ENCODE assay signal across 8 cellular contexts in genomic region chr5:65480306-65480865, GRCh38. TPM values are rescaled to one million over a fixed set of nuclear protein-coding genes. Genes with fewer than 3 reads are reported as not detected.
DNase-seq lines count a peak whose midpoint lies in the region; TF ChIP-seq lines count a peak whose summit lies in the region.

No MANE protein-coding gene starts in this region.

- H3K4me1 ChIP-seq in cardiac muscle cell (ENCODE audit: low read depth), result peaks cover 15% of the 10 kb centered on the region
- peaks cover 4% of the 10 kb centered on the region for H3K4me1 ChIP-seq in parathyroid adenoma

- no peaks in the 10 kb centered on the region for H3K9me3 ChIP-seq in cardiac muscle cell (ENCODE audit: low read depth)
- no peaks in the 10 kb centered on the region for H3K9me3 ChIP-seq in parathyroid adenoma (ENCODE audit: control insufficient read depth, low read length)

- H3K36me3 ChIP-seq in cardiac muscle cell (no peaks in the 10 kb centered on the region), parathyroid adenoma (ENCODE audit: control insufficient read depth, insufficient read depth, low read length) (no peaks in the 10 kb centered on the region)

- no peaks in the 10 kb centered on the region for H3K79me2 ChIP-seq in parathyroid adenoma

- peak overlapping the region; percentile 19 for H2AFZ ChIP-seq in parathyroid adenoma

- no peak overlapping the region for H3K27ac Mint-ChIP-seq in activated naive CD8-positive, alpha-beta T cell treated with anti-CD3 and anti-CD28 coated beads for 36 hours

- H3K4me2 ChIP-seq in parathyroid adenoma (ENCODE audit: low read length), result peak overlapping the region; percentile 80

- H3K4me3 ChIP-seq in cardiac muscle cell (peak overlapping the region; percentile 48), parathyroid adenoma (ENCODE audit: low read depth, low read length) (peak overlapping the region; percentile 76)

- no peak overlapping the region for H3K4me3 Mint-ChIP-seq in activated naive CD8-positive, alpha-beta T cell treated with anti-CD3 and anti-CD28 coated beads for 36 hours

- no peaks in the 10 kb centered on the region for H3K27me3 ChIP-seq in cardiac muscle cell
- no peaks in the 10 kb centered on the region for H3K27me3 ChIP-seq in parathyroid adenoma (ENCODE audit: control insufficient read depth, insufficient read depth, low read length)

- H3K9ac ChIP-seq in parathyroid adenoma, result no peak overlapping the region

- no peaks in the 10 kb centered on the region for H3K9me3 Mint-ChIP-seq in activated naive CD8-positive, alpha-beta T cell treated with anti-CD3 and anti-CD28 coated beads for 36 hours

- no peaks in the 10 kb centered on the region for H3K36me3 Mint-ChIP-seq in activated naive CD8-positive, alpha-beta T cell treated with anti-CD3 and anti-CD28 coated beads for 36 hours

- DNase-seq in EL (peak; percentile 86), HCEC 1CT (peak; percentile 72), NCI-H748 treated with DMSO at 0.1 percent for 48 hours (lab: John Stamatoyannopoulos, UW) (peak; percentile 40), cardiac muscle cell (ENCODE audit: low read depth in 1 of 2, low spot score in 1 of 2) (peak; percentile 62 to 90), occipital lobe (lab: John Stamatoyannopoulos, UW) (no peak), DMS153 (lab: John Stamatoyannopoulos, UW) (no peak)
- DNase-seq in activated naive CD8-positive, alpha-beta T cell treated with anti-CD3 and anti-CD28 coated beads for 36 hours, result peak; percentile 23

- H3K27me3 Mint-ChIP-seq in activated naive CD8-positive, alpha-beta T cell treated with anti-CD3 and anti-CD28 coated beads for 36 hours, result no peaks in the 10 kb centered on the region

- H3K4me1 Mint-ChIP-seq in activated naive CD8-positive, alpha-beta T cell treated with anti-CD3 and anti-CD28 coated beads for 36 hours, result peaks cover 16% of the 10 kb centered on the region

- H3K27ac ChIP-seq in cardiac muscle cell (peak overlapping the region; percentile 75), parathyroid adenoma (no peak overlapping the region)

- TF ChIP-seq CTCF in cardiac muscle cell (IDR thresholded peaks at IDR 0.05; ENCODE audit: low read depth, low read length) (peak; percentile 11), parathyroid adenoma (IDR thresholded peaks at IDR 0.05) (no peak)

RNA-seq across cellular contexts. Expression of gene ADAMTS6, which starts 1.3 kb away (rescaled TPM):
- total RNA-seq in activated naive CD8-positive, alpha-beta T cell treated with anti-CD3 and anti-CD28 coated beads for 36 hours, result 1 to 10 TPM; 1.5 to 1.6 TPM
- total RNA-seq in cardiac muscle cell (15.4 and 21.2 TPM in 2 replicates), occipital lobe (17.5 TPM)
- 3.3 and 8.8 TPM in 2 replicates for polyA plus RNA-seq in cardiac muscle cell

Comparison
In these comparisons a context has a peak if more than half of its experiments do, and no peak if none do; other contexts are left out.
1. DNase-seq: peak in EL (single experiment), HCEC 1CT (single experiment), NCI-H748 treated with DMSO at 0.1 percent for 48 hours (single experiment), activated naive CD8-positive, alpha-beta T cell treated with anti-CD3 and anti-CD28 coated beads for 36 hours (single experiment) and cardiac muscle cell (2 of 2); none in occipital lobe (single experiment) and DMS153 (single experiment).